Comparison of ENCODE assay signal across 8 cellular contexts in genomic region chr5:54309237-54309636, GRCh38. TPM values are rescaled to one million over a fixed set of nuclear protein-coding genes. Genes with fewer than 3 reads are reported as not detected.
DNase-seq lines count a peak whose midpoint lies in the region; ATAC-seq and TF ChIP-seq lines count a peak whose summit lies in the region.

No MANE protein-coding gene starts in this region.

- intact Hi-C loops in ascending aorta (cut with DNase I) (no loop called here), testis (cut with DNase I; ENCODE audit: low total_unique reads) (no loop called here)

- no peaks in the 10 kb centered on the region for H3K36me3 ChIP-seq in ascending aorta
- no peaks in the 10 kb centered on the region for H3K36me3 ChIP-seq in testis (ENCODE audit: low read depth, missing control alignments)

- H3K27ac ChIP-seq in AG04450 (ENCODE audit: low read depth, low read length) = no peak overlapping the region
- no peak overlapping the region for H3K27ac ChIP-seq in ascending aorta
- peak overlapping the region; percentile 86 to 90 for H3K27ac ChIP-seq in testis

- POLR2A ChIA-PET in AG04450 (lab: Yijun Ruan, JAX) = interaction anchor here (1.0 to 1.4 kb wide), 2 partner anchors 30 to 125 kb away, joined by 3 to 5 read pairs; no protein-coding TSS in a partner anchor
- POLR2A ChIA-PET in HEK293T (lab: Yijun Ruan, JAX) = interaction anchor here (1.5 kb wide), 1 partner anchor 18 kb away, joined by 3 read pairs; no protein-coding TSS in a partner anchor

- CTCF ChIA-PET in AG04450 (lab: Charles Lee) = interaction anchor here (0.9 to 3.0 kb wide), 3 partner anchors 110 to 181 kb away, joined by 4 to 18 read pairs (median 5); no protein-coding TSS in a partner anchor
- CTCF ChIA-PET in HEK293T (lab: Yijun Ruan, JAX) = no interaction called here

- WGBS in testis, 2 donors = 6 to 18% methylated on average over 10 of the region's 10 CpGs

- TF ChIP-seq CTCF in AG04450 (IDR thresholded peaks at IDR 0.05; ENCODE audit: low read depth, low read length) (no peak), ascending aorta (IDR thresholded peaks at IDR 0.05) (no peak), testis (IDR thresholded peaks at IDR 0.05) (no peak)

- no peak for ATAC-seq in HG03039 (IDR thresholded peaks at IDR 0.05; ENCODE audit: unreplicated experiment)
- ATAC-seq in HG03108 (IDR thresholded peaks at IDR 0.05; ENCODE audit: unreplicated experiment) = no peak

- TF ChIP-seq POLR2A in testis (IDR thresholded peaks at IDR 0.05) = no peak

- DNase-seq in AG04450 (ENCODE audit: low read depth, low spot score) (no peak), HEK293T (ENCODE audit: extremely low spot score) (no peak), ascending aorta (ENCODE audit: low spot score in 2 of 2) (no peak), kidney tubule cell (ENCODE audit: low spot score) (peak; percentile 18), testis (peak; percentile 38), kidney glomerular epithelial cell (lab: John Stamatoyannopoulos, UW) (no peak)

- no peaks in the 10 kb centered on the region; the same call in 1 of the 2 replicates for H3K9me3 ChIP-seq in AG04450 (ENCODE audit: control insufficient read depth, insufficient read depth, low read length)
- no peaks in the 10 kb centered on the region for H3K9me3 ChIP-seq in ascending aorta
- no peaks in the 10 kb centered on the region for H3K9me3 ChIP-seq in testis

- H3K27me3 ChIP-seq in AG04450 (ENCODE audit: control insufficient read depth, insufficient read depth, low read length) = no peaks in the 10 kb centered on the region
- H3K27me3 ChIP-seq in ascending aorta = no peaks in the 10 kb centered on the region
- H3K27me3 ChIP-seq in testis = no peaks in the 10 kb centered on the region

- H3K4me3 ChIP-seq in AG04450 (ENCODE audit: low read depth, low read length) (peak overlapping the region; percentile 88), ascending aorta (peak overlapping the region; percentile 77 to 84), testis (peak overlapping the region; percentile 94 to 98)

- H3K4me1 ChIP-seq in ascending aorta = peaks cover 0 to 7% of the 10 kb centered on the region in 2 donors
- H3K4me1 ChIP-seq in testis = peaks cover 5% of the 10 kb centered on the region

TF ChIP-seq in HEK293T, 16 proteins besides CTCF, POLR2A, EP300 and RAD21:
- TF ChIP-seq SP1 (IDR thresholded peaks at IDR 0.05) (no peak), L3MBTL2 (conservative IDR thresholded peaks at IDR 0.05) (peak; percentile 50)

RNA-seq across cellular contexts. Expression of gene ARL15, which starts 1.1 kb away (rescaled TPM):
- polyA plus RNA-seq in AG04450 (2011; rRNA removed) = 16.0 and 17.1 TPM in 2 replicates
- 28.8 and 36.8 TPM in 2 replicates for polyA minus RNA-seq in AG04450 (2011; rRNA and poly(A)+ RNA removed)
- total RNA-seq in ascending aorta = 12.5 TPM
- total RNA-seq in testis = 10 to 100 TPM; 75.2 to 88.6 TPM
- polyA plus RNA-seq in testis (ENCODE audit: insufficient read depth, low read depth, low replicate concordance) = 36.6 TPM

Comparison
In these comparisons a context has a peak if more than half of its experiments do, and no peak if none do; other contexts are left out.
1. DNase-seq: peak in kidney tubule cell (single experiment) and testis (single experiment); none in AG04450 (single experiment), HEK293T (single experiment), ascending aorta (0 of 2) and kidney glomerular epithelial cell (single experiment).
2. H3K27ac ChIP-seq: peak in testis (2 of 2); none in AG04450 (single experiment) and ascending aorta (0 of 2).
3. Peak in every context shown above with its lines, with median percentiles within 50 percentile points of each other: H3K4me3 ChIP-seq.